16 cellular contexts compared by ENCODE assay signal in the genomic region with DNA sequence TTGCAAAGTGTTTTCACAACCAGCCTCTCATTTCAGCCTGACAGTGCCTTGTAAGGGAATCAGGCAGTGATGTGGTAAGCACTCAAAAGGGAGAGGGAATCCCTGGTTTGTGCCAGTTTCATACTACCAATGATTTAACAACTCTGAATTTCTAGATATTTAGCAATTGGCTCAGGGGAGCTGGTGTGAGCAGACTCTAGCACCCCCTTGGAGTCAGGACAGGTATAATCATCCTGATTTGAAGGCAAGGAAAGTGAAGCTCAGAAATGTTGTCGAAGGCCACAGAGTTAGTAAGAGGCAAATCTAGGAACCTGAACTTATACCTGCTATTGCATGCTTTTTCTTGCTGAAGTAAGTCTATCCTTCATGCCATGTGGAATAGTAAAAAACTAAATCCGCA.
DNase-seq lines count a peak whose midpoint lies in the region; ATAC-seq and TF ChIP-seq lines count a peak whose summit lies in the region.
"Had no signal": no experiment of that assay in that cellular context is flagged by ENCODE, and none has a peak within 500 bp of the region (broad histone marks: within the 10 kb centered on the region; RNA-seq: fewer than 3 reads in every experiment).

No MANE protein-coding gene starts in this region.

- no peaks in the 10 kb centered on the region for H4K20me1 ChIP-seq in MM.1S (ENCODE audit: insufficient read depth, low read length)

- no peaks in the 10 kb centered on the region for H3K9me2 ChIP-seq in MM.1S (replicated peaks; ENCODE audit: insufficient read depth, low read length)

- intact Hi-C loops in aorta (cut with DNase I), result loop anchor here in 1 of 2 donors (5.0 kb wide), 1 partner anchor 72 kb away; no protein-coding TSS in a partner anchor

- no peak overlapping the region for H3K4me2 ChIP-seq in MM.1S (ENCODE audit: low read depth, low read length)
- no peak overlapping the region for H3K4me2 ChIP-seq in parathyroid adenoma (ENCODE audit: low read length)
- H3K4me2 ChIP-seq: KMS-11 had no signal

- H3K36me3 ChIP-seq in MM.1S (replicated peaks; ENCODE audit: insufficient read depth, low read length), result no peaks in the 10 kb centered on the region
- H3K36me3 ChIP-seq in parathyroid adenoma (ENCODE audit: control insufficient read depth, insufficient read depth, low read length), result no peaks in the 10 kb centered on the region
- H3K36me3 ChIP-seq in aorta (ENCODE audit: control insufficient read depth in 1 of 2, insufficient read depth in 2 of 2, low read length in 1 of 2), result no peaks in the 10 kb centered on the region
- H3K36me3 ChIP-seq: adrenal gland, heart right ventricle had no signal

- H3F3A ChIP-seq in MM.1S (ENCODE audit: insufficient read depth, low read length), result no peaks in the 10 kb centered on the region

- DNase-seq in NOMO-1 treated with DMSO at 0.1 percent for 48 hours (lab: John Stamatoyannopoulos, UW; ENCODE audit: unreplicated experiment) (peak; percentile 26), NOMO-1 treated with dmso at 0.1 percent for 144 hours (lab: John Stamatoyannopoulos, UW; ENCODE audit: unreplicated experiment) (no peak), MM.1S (no peak), choroid plexus epithelial cell (ENCODE audit: low read depth) (peak; percentile 23), aorta (no peak)
- DNase-seq in stimulated activated naive CD4-positive, alpha-beta T cell treated with Interleukin-2 at 50 U/mL for 16 hours (lab: John Stamatoyannopoulos, UW), result no peak
- DNase-seq: adrenal gland; CD4-positive, alpha-beta T cell; heart right ventricle; left cardiac atrium; NCI-H1105 treated with DMSO at 0.1 percent for 48 hours; NCI-H446; small intestine had no signal

- no peak overlapping the region for H3K4me3 ChIP-seq in MM.1S (ENCODE audit: low read length)
- H3K4me3 ChIP-seq in choroid plexus epithelial cell (ENCODE audit: low read depth, low read length), result no peak overlapping the region
- H3K4me3 ChIP-seq in parathyroid adenoma (ENCODE audit: low read depth, low read length), result no peak overlapping the region
- no peak overlapping the region for H3K4me3 ChIP-seq in aorta (ENCODE audit: low read length in 2 of 2)
- H3K4me3 ChIP-seq: adrenal gland, heart right ventricle had no signal

- no peak overlapping the region for H3K27ac ChIP-seq in MM.1S (ENCODE audit: low read length)
- no peak overlapping the region for H3K27ac ChIP-seq in parathyroid adenoma
- no peak overlapping the region for H3K27ac ChIP-seq in aorta (ENCODE audit: low read depth in 1 of 2, low read length in 2 of 2)
- H3K27ac ChIP-seq: adrenal gland, heart right ventricle, KMS-11 had no signal

- no peaks in the 10 kb centered on the region for H3K27me3 ChIP-seq in MM.1S (replicated peaks; ENCODE audit: insufficient read depth, low read length)
- H3K27me3 ChIP-seq in parathyroid adenoma (ENCODE audit: control insufficient read depth, insufficient read depth, low read length), result no peaks in the 10 kb centered on the region
- H3K27me3 ChIP-seq in aorta (ENCODE audit: control insufficient read depth in 1 of 2, insufficient read depth in 2 of 2, low read length in 1 of 2), result no peaks in the 10 kb centered on the region
- H3K27me3 ChIP-seq: adrenal gland, heart right ventricle had no signal

- H3K79me2 ChIP-seq in MM.1S (ENCODE audit: low read length) (no peaks in the 10 kb centered on the region), parathyroid adenoma (no peaks in the 10 kb centered on the region)

- no peak for ATAC-seq in GM18907 (IDR thresholded peaks at IDR 0.05; ENCODE audit: unreplicated experiment)
- no peak for ATAC-seq in aorta (ENCODE audit: low FRiP score)
- ATAC-seq: heart right ventricle, left cardiac atrium had no signal

- TF ChIP-seq CTCF in MM.1S (IDR thresholded peaks at IDR 0.05; ENCODE audit: low read length) (0 out of 2 replicates have a peak, but pooled peaks have one; percentile 3), choroid plexus epithelial cell (conservative IDR thresholded peaks at IDR 0.05; ENCODE audit: low read depth, low read length) (peak; percentile 41), parathyroid adenoma (IDR thresholded peaks at IDR 0.05) (peak; percentile 22)

- H3K9ac ChIP-seq in MM.1S (ENCODE audit: low read length) (no peak overlapping the region), parathyroid adenoma (no peak overlapping the region)
- H3K9ac ChIP-seq: KMS-11 had no signal

- H2AFZ ChIP-seq in MM.1S (ENCODE audit: low read length) (no peak overlapping the region), parathyroid adenoma (no peak overlapping the region)

- no peaks in the 10 kb centered on the region for H3K9me3 ChIP-seq in MM.1S (replicated peaks; ENCODE audit: insufficient read depth, low read length)
- H3K9me3 ChIP-seq in parathyroid adenoma (ENCODE audit: control insufficient read depth, low read length), result no peaks in the 10 kb centered on the region
- no peaks in the 10 kb centered on the region for H3K9me3 ChIP-seq in aorta (ENCODE audit: control insufficient read depth, low read length)
- H3K9me3 ChIP-seq: adrenal gland, heart right ventricle had no signal

- H3K4me1 ChIP-seq in MM.1S (ENCODE audit: low read length) (no peaks in the 10 kb centered on the region), parathyroid adenoma (peaks cover 14% of the 10 kb centered on the region), aorta (ENCODE audit: control insufficient read depth in 1 of 2, insufficient read depth in 2 of 2, low read length in 2 of 2) (peaks cover 0 to 1% of the 10 kb centered on the region in 2 donors)
- H3K4me1 ChIP-seq: adrenal gland, heart right ventricle had no signal

- WGBS in aorta, 2 donors, result 90% methylated on average over 2 of the region's 2 CpGs

Comparison
In these comparisons a context has a peak if more than half of its experiments do, and no peak if none do; other contexts are left out.
1. DNase-seq: peak in NOMO-1 treated with DMSO at 0.1 percent for 48 hours (single experiment) and choroid plexus epithelial cell (single experiment); none in NOMO-1 treated with dmso at 0.1 percent for 144 hours (single experiment), MM.1S (single experiment), stimulated activated naive CD4-positive, alpha-beta T cell treated with Interleukin-2 at 50 U/mL for 16 hours (single experiment) and aorta (0 of 2).
2. Peak in every context shown above with its lines, with median percentiles within 50 percentile points of each other: CTCF ChIP-seq.